ENCODE assay signal across 1 cellular context in the genomic region with DNA sequence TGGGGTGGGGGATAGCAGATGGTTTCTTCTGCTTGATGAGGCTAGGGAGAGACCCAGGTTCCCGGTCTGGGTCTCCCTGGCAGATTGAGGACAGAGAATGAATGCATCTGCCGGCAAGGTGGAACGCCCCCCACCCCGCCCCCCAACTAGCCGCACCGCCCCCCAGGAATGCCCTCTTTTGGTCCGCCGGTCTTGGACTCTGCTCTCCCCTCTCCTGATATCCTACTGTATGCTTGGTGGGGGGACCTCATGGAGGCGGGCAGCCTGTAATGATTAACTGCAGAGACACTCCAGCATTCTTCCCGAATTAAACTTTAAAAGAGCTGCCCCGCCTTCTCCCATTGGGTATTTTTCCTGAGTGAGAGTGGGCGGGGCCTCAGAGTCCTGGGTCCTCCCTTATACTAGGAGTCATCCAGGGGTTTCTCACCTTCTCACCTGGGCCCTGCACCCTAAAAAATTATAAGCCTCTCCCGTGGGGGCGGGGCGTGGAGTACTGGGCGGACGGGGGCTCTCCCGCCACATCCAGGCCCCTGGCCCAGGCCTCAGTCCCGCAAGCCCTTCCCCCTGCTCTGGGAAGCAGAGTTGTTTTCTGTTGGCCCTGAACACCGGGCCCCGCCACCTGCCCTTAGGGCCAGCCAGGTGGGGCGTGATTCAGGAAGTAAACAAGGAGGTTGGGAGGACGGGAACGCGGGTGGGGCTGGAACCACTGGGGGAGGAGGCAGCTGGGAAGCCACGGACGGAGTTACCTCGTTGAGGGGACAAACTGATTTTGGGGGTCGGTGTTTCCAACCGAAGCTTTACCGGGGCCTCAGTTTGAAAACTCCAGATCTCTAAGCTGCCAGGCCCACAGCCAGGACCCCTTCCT.
TF ChIP-seq lines count a peak whose summit lies in the region.

No MANE protein-coding gene starts in this region.

TF ChIP-seq in HepG2, 621 proteins besides CTCF, POLR2A, EP300 and RAD21 (continued from another document and continues in another):
- 0 out of 2 replicates have a peak, but pooled peaks have one; percentile 44 for TF ChIP-seq ZNF703 (CRISPR knock-in tag; IDR thresholded peaks at IDR 0.05; ENCODE audit: borderline replicate concordance)
- TF ChIP-seq NBN (conservative IDR thresholded peaks at IDR 0.05): no peak
- peak; percentile 45; the same call in 1 of the 2 replicates for TF ChIP-seq ZNF12 (CRISPR knock-in tag; IDR thresholded peaks at IDR 0.05)
- TF ChIP-seq RFX3 (CRISPR knock-in tag; IDR thresholded peaks at IDR 0.05): no peak
- TF ChIP-seq ZNF234 (CRISPR knock-in tag; conservative IDR thresholded peaks at IDR 0.05): no peak
- TF ChIP-seq ZZZ3 (CRISPR knock-in tag; IDR thresholded peaks at IDR 0.05; ENCODE audit: borderline replicate concordance): no peak
- TF ChIP-seq, protein P1, sequence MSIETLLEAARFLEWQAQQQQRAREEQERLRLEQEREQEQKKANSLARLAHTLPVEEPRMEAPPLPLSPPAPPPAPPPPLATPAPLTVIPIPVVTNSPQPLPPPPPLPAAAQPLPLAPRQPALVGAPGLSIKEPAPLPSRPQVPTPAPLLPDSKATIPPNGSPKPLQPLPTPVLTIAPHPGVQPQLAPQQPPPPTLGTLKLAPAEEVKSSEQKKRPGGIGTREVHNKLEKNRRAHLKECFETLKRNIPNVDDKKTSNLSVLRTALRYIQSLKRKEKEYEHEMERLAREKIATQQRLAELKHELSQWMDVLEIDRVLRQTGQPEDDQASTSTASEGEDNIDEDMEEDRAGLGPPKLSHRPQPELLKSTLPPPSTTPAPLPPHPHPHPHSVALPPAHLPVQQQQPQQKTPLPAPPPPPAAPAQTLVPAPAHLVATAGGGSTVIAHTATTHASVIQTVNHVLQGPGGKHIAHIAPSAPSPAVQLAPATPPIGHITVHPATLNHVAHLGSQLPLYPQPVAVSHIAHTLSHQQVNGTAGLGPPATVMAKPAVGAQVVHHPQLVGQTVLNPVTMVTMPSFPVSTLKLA (IDR thresholded peaks at IDR 0.05): peak; percentile 63
- TF ChIP-seq, protein P2, sequence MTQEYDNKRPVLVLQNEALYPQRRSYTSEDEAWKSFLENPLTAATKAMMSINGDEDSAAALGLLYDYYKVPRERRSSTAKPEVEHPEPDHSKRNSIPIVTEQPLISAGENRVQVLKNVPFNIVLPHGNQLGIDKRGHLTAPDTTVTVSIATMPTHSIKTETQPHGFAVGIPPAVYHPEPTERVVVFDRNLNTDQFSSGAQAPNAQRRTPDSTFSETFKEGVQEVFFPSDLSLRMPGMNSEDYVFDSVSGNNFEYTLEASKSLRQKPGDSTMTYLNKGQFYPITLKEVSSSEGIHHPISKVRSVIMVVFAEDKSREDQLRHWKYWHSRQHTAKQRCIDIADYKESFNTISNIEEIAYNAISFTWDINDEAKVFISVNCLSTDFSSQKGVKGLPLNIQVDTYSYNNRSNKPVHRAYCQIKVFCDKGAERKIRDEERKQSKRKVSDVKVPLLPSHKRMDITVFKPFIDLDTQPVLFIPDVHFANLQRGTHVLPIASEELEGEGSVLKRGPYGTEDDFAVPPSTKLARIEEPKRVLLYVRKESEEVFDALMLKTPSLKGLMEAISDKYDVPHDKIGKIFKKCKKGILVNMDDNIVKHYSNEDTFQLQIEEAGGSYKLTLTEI (CRISPR knock-in tag; conservative IDR thresholded peaks at IDR 0.05): no peak
- TF ChIP-seq ZBTB7B (CRISPR knock-in tag; IDR thresholded peaks at IDR 0.05): no peak
- 0 out of 2 replicates have a peak, but pooled peaks have one; percentile 53 for TF ChIP-seq TOE1 (CRISPR knock-in tag; IDR thresholded peaks at IDR 0.05)
- TF ChIP-seq, protein P3, sequence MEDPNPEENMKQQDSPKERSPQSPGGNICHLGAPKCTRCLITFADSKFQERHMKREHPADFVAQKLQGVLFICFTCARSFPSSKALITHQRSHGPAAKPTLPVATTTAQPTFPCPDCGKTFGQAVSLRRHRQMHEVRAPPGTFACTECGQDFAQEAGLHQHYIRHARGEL (CRISPR knock-in tag; IDR thresholded peaks at IDR 0.05): no peak; the same call in 1 of the 2 replicates
- TF ChIP-seq, protein P4, sequence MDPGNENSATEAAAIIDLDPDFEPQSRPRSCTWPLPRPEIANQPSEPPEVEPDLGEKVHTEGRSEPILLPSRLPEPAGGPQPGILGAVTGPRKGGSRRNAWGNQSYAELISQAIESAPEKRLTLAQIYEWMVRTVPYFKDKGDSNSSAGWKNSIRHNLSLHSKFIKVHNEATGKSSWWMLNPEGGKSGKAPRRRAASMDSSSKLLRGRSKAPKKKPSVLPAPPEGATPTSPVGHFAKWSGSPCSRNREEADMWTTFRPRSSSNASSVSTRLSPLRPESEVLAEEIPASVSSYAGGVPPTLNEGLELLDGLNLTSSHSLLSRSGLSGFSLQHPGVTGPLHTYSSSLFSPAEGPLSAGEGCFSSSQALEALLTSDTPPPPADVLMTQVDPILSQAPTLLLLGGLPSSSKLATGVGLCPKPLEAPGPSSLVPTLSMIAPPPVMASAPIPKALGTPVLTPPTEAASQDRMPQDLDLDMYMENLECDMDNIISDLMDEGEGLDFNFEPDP (CRISPR knock-in tag; conservative IDR thresholded peaks at IDR 0.05): no peak
- no peak for TF ChIP-seq ZNF567 (CRISPR knock-in tag; IDR thresholded peaks at IDR 0.05; ENCODE audit: borderline replicate concordance)
- TF ChIP-seq PHF20 (CRISPR knock-in tag; IDR thresholded peaks at IDR 0.05): peak; percentile 54; the same call in 1 of the 2 replicates
- peak; percentile 94 for TF ChIP-seq HDAC2 (CRISPR knock-in tag; IDR thresholded peaks at IDR 0.05)
- peak; percentile 82 for TF ChIP-seq RXRA (CRISPR knock-in tag; IDR thresholded peaks at IDR 0.05)
- TF ChIP-seq ZNF720 (CRISPR knock-in tag; IDR thresholded peaks at IDR 0.05): no peak
- TF ChIP-seq SIN3A (IDR thresholded peaks at IDR 0.05; ENCODE audit: borderline replicate concordance, low read depth, low read length): peak; percentile 95
- peak; percentile 32 for TF ChIP-seq U2AF1 (optimal IDR thresholded peaks at IDR 0.05; ENCODE audit: low read depth, low read length)
- TF ChIP-seq STAT5B (CRISPR knock-in tag; IDR thresholded peaks at IDR 0.05): peak; percentile 85; the same call in 1 of the 2 replicates
- TF ChIP-seq, protein P5, sequence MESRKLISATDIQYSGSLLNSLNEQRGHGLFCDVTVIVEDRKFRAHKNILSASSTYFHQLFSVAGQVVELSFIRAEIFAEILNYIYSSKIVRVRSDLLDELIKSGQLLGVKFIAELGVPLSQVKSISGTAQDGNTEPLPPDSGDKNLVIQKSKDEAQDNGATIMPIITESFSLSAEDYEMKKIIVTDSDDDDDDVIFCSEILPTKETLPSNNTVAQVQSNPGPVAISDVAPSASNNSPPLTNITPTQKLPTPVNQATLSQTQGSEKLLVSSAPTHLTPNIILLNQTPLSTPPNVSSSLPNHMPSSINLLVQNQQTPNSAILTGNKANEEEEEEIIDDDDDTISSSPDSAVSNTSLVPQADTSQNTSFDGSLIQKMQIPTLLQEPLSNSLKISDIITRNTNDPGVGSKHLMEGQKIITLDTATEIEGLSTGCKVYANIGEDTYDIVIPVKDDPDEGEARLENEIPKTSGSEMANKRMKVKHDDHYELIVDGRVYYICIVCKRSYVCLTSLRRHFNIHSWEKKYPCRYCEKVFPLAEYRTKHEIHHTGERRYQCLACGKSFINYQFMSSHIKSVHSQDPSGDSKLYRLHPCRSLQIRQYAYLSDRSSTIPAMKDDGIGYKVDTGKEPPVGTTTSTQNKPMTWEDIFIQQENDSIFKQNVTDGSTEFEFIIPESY (CRISPR knock-in tag; IDR thresholded peaks at IDR 0.05): 0 out of 2 replicates have a peak, but pooled peaks have one; percentile 43
- TF ChIP-seq, protein P6, sequence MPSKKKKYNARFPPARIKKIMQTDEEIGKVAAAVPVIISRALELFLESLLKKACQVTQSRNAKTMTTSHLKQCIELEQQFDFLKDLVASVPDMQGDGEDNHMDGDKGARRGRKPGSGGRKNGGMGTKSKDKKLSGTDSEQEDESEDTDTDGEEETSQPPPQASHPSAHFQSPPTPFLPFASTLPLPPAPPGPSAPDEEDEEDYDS (CRISPR knock-in tag; IDR thresholded peaks at IDR 0.05): peak; percentile 96
- peak; percentile 78; the same call in 1 of the 2 replicates for TF ChIP-seq ZNF556 (CRISPR knock-in tag; IDR thresholded peaks at IDR 0.05; ENCODE audit: borderline replicate concordance)
- TF ChIP-seq ZSCAN21 (CRISPR knock-in tag; IDR thresholded peaks at IDR 0.05; ENCODE audit: borderline replicate concordance): peak; percentile 34; the same call in 1 of the 2 replicates
- no peak for TF ChIP-seq JDP2 (CRISPR knock-in tag; IDR thresholded peaks at IDR 0.05; ENCODE audit: borderline replicate concordance)
- TF ChIP-seq, protein P7, sequence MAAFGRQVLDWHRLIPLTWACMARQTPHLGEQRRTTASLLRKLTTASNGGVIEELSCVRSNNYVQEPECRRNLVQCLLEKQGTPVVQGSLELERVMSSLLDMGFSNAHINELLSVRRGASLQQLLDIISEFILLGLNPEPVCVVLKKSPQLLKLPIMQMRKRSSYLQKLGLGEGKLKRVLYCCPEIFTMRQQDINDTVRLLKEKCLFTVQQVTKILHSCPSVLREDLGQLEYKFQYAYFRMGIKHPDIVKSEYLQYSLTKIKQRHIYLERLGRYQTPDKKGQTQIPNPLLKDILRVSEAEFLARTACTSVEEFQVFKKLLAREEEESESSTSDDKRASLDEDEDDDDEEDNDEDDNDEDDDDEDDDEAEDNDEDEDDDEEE (CRISPR knock-in tag; IDR thresholded peaks at IDR 0.05): peak; percentile 75; the same call in 1 of the 2 replicates
- TF ChIP-seq, protein P8, sequence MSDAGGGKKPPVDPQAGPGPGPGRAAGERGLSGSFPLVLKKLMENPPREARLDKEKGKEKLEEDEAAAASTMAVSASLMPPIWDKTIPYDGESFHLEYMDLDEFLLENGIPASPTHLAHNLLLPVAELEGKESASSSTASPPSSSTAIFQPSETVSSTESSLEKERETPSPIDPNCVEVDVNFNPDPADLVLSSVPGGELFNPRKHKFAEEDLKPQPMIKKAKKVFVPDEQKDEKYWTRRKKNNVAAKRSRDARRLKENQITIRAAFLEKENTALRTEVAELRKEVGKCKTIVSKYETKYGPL (CRISPR knock-in tag; IDR thresholded peaks at IDR 0.05): no peak
- no peak for TF ChIP-seq ATRX (CRISPR knock-in tag; IDR thresholded peaks at IDR 0.05; ENCODE audit: borderline replicate concordance)
- no peak; the same call in 1 of the 2 replicates for TF ChIP-seq ZNF766 (CRISPR knock-in tag; IDR thresholded peaks at IDR 0.05; ENCODE audit: borderline replicate concordance)
- TF ChIP-seq, protein P9, sequence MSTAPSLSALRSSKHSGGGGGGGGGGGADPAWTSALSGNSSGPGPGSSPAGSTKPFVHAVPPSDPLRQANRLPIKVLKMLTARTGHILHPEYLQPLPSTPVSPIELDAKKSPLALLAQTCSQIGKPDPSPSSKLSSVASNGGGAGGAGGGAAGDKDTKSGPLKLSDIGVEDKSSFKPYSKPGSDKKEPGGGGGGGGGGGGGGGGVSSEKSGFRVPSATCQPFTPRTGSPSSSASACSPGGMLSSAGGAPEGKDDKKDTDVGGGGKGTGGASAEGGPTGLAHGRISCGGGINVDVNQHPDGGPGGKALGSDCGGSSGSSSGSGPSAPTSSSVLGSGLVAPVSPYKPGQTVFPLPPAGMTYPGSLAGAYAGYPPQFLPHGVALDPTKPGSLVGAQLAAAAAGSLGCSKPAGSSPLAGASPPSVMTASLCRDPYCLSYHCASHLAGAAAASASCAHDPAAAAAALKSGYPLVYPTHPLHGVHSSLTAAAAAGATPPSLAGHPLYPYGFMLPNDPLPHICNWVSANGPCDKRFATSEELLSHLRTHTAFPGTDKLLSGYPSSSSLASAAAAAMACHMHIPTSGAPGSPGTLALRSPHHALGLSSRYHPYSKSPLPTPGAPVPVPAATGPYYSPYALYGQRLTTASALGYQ (CRISPR knock-in tag; IDR thresholded peaks at IDR 0.05): peak; percentile 63
- no peak; the same call in 1 of the 2 replicates for TF ChIP-seq ZNF34 (CRISPR knock-in tag; IDR thresholded peaks at IDR 0.05; ENCODE audit: borderline replicate concordance)
- TF ChIP-seq, protein P10, sequence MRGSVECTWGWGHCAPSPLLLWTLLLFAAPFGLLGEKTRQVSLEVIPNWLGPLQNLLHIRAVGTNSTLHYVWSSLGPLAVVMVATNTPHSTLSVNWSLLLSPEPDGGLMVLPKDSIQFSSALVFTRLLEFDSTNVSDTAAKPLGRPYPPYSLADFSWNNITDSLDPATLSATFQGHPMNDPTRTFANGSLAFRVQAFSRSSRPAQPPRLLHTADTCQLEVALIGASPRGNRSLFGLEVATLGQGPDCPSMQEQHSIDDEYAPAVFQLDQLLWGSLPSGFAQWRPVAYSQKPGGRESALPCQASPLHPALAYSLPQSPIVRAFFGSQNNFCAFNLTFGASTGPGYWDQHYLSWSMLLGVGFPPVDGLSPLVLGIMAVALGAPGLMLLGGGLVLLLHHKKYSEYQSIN (CRISPR knock-in tag; IDR thresholded peaks at IDR 0.05; ENCODE audit: borderline replicate concordance): no peak
- TF ChIP-seq, protein P11, sequence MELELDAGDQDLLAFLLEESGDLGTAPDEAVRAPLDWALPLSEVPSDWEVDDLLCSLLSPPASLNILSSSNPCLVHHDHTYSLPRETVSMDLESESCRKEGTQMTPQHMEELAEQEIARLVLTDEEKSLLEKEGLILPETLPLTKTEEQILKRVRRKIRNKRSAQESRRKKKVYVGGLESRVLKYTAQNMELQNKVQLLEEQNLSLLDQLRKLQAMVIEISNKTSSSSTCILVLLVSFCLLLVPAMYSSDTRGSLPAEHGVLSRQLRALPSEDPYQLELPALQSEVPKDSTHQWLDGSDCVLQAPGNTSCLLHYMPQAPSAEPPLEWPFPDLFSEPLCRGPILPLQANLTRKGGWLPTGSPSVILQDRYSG (CRISPR knock-in tag; IDR thresholded peaks at IDR 0.05): no peak
- no peak for TF ChIP-seq ZNF850 (CRISPR knock-in tag; conservative IDR thresholded peaks at IDR 0.05)
- no peak for TF ChIP-seq EEA1 (CRISPR knock-in tag; IDR thresholded peaks at IDR 0.05; ENCODE audit: borderline replicate concordance)
- no peak for TF ChIP-seq TCF7L2 (IDR thresholded peaks at IDR 0.05; ENCODE audit: low read depth, low read length)
- TF ChIP-seq, protein P12, sequence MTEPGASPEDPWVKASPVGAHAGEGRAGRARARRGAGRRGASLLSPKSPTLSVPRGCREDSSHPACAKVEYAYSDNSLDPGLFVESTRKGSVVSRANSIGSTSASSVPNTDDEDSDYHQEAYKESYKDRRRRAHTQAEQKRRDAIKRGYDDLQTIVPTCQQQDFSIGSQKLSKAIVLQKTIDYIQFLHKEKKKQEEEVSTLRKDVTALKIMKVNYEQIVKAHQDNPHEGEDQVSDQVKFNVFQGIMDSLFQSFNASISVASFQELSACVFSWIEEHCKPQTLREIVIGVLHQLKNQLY (CRISPR knock-in tag; IDR thresholded peaks at IDR 0.05): peak; percentile 98
- TF ChIP-seq ZSCAN22 (CRISPR knock-in tag; IDR thresholded peaks at IDR 0.05): no peak
- TF ChIP-seq NFE2L1 (CRISPR knock-in tag; IDR thresholded peaks at IDR 0.05; ENCODE audit: borderline replicate concordance): no peak
- TF ChIP-seq CBFB (CRISPR knock-in tag; IDR thresholded peaks at IDR 0.05): peak; percentile 42; the same call in 1 of the 2 replicates
- TF ChIP-seq, protein P13, sequence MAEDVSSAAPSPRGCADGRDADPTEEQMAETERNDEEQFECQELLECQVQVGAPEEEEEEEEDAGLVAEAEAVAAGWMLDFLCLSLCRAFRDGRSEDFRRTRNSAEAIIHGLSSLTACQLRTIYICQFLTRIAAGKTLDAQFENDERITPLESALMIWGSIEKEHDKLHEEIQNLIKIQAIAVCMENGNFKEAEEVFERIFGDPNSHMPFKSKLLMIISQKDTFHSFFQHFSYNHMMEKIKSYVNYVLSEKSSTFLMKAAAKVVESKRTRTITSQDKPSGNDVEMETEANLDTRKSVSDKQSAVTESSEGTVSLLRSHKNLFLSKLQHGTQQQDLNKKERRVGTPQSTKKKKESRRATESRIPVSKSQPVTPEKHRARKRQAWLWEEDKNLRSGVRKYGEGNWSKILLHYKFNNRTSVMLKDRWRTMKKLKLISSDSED (CRISPR knock-in tag; IDR thresholded peaks at IDR 0.05): no peak
- TF ChIP-seq ZEB1 (IDR thresholded peaks at IDR 0.05; ENCODE audit: insufficient replicate concordance, low read depth): peak; percentile 100
- TF ChIP-seq ZNF292 (CRISPR knock-in tag; IDR thresholded peaks at IDR 0.05; ENCODE audit: borderline replicate concordance, low read depth): peak; percentile 45; the same call in 1 of the 2 replicates
- no peak for TF ChIP-seq ZKSCAN1 (IDR thresholded peaks at IDR 0.05; ENCODE audit: low read length)
